ENCODE assay signal across 18 cellular contexts in genomic region chr19:50434525-50434924, GRCh38. TPM values are rescaled to one million over a fixed set of nuclear protein-coding genes. Genes with fewer than 3 reads are reported as not detected.
DNase-seq lines count a peak whose midpoint lies in the region; ATAC-seq, FAIRE-seq and TF ChIP-seq lines count a peak whose summit lies in the region.
"Had no signal": no experiment of that assay in that cellular context is flagged by ENCODE, and none has a peak within 500 bp of the region (broad histone marks: within the 10 kb centered on the region; RNA-seq: fewer than 3 reads in every experiment).

No MANE protein-coding gene starts in this region.

- H4K91ac ChIP-seq in neuronal stem cell (ENCODE audit: low read depth, low read length, poor library complexity) = no peak overlapping the region

- peak overlapping the region; percentile 32; the same call in 1 of the 2 replicates for H3K4me2 ChIP-seq in MM.1S (ENCODE audit: low read depth, low read length)
- H3K4me2 ChIP-seq in neuronal stem cell (ENCODE audit: insufficient read depth, low read length, poor library complexity, severe bottlenecking) = no peak overlapping the region

- H3K4me3 Mint-ChIP-seq in WTC11 = peak overlapping the region; percentile 24; the same call in 1 of the 2 replicates
- H3K4me3 Mint-ChIP-seq: activated CD8-positive, alpha-beta T cell treated with anti-CD3 and anti-CD28 coated beads for 36 hours had no signal

- no peaks in the 10 kb centered on the region for H3K9me3 Mint-ChIP-seq in WTC11
- H3K9me3 Mint-ChIP-seq: activated CD8-positive, alpha-beta T cell treated with anti-CD3 and anti-CD28 coated beads for 36 hours had no signal

- intact Hi-C loops in right lobe of liver (cut with DNase I) = no loop called here

- H3K79me2 ChIP-seq in MM.1S (ENCODE audit: low read length) = no peaks in the 10 kb centered on the region

- no peaks in the 10 kb centered on the region for H3K36me3 Mint-ChIP-seq in WTC11

- ATAC-seq in WTC11 (no peak), right lobe of liver (no peak)
- ATAC-seq: activated CD8-positive, alpha-beta T cell treated with anti-CD3 and anti-CD28 coated beads for 36 hours had no signal

- no peak overlapping the region for H3K27ac ChIP-seq in MM.1S (ENCODE audit: low read length)
- H3K27ac ChIP-seq in neuronal stem cell (replicated peaks; ENCODE audit: low read length) = no peak overlapping the region
- no peak overlapping the region for H3K27ac ChIP-seq in right lobe of liver
- H3K27ac ChIP-seq: HL-60 had no signal

- no CpG with 5 or more reads among the region's 12 CpGs for WGBS in neuronal stem cell (ENCODE audit: extremely low coverage in 2 of 2, insufficient read length in 2 of 2, insufficient replicate concordance in 1 of 2), 2 donors
- WGBS in right lobe of liver (ENCODE audit: insufficient coverage, low coverage, low lambda C conversion rate, missing lambda C conversion rate) = 34% methylated on average over 3 of the region's 12 CpGs

- H4K8ac ChIP-seq in neuronal stem cell (ENCODE audit: low read depth, low read length) = no peak overlapping the region

- H3K9ac ChIP-seq in MM.1S (ENCODE audit: low read length) = no peak overlapping the region
- H3K9ac ChIP-seq in neuronal stem cell (ENCODE audit: low read depth, low read length, poor library complexity) = no peak overlapping the region

- H3K14ac ChIP-seq in neuronal stem cell (ENCODE audit: low read length) = no peak overlapping the region

- H2AK5ac ChIP-seq in neuronal stem cell (ENCODE audit: low read depth, low read length) = peak overlapping the region; percentile 95

- H3K4ac ChIP-seq in neuronal stem cell (ENCODE audit: low read length) = no peak overlapping the region

- H3F3A ChIP-seq in MM.1S (ENCODE audit: insufficient read depth, low read length) = no peaks in the 10 kb centered on the region

- H3K27ac Mint-ChIP-seq in WTC11 = no peak overlapping the region
- H3K27ac Mint-ChIP-seq: activated CD8-positive, alpha-beta T cell treated with anti-CD3 and anti-CD28 coated beads for 36 hours had no signal

- no peaks in the 10 kb centered on the region for H3K9me2 ChIP-seq in MM.1S (replicated peaks; ENCODE audit: insufficient read depth, low read length)

- peak overlapping the region; percentile 57 for H3K18ac ChIP-seq in neuronal stem cell (ENCODE audit: low read length)

- peak overlapping the region; percentile 75 for H2BK15ac ChIP-seq in neuronal stem cell (ENCODE audit: low read length)

- H3K27me3 Mint-ChIP-seq in WTC11 (ENCODE audit: low read depth) = peaks cover 31% of the 10 kb centered on the region

- no peaks in the 10 kb centered on the region for H4K20me1 ChIP-seq in MM.1S (ENCODE audit: insufficient read depth, low read length)

- H2AFZ ChIP-seq in MM.1S (ENCODE audit: low read length) = no peak overlapping the region
- H2AFZ ChIP-seq in neuronal stem cell (ENCODE audit: low read length) = no peak overlapping the region

- CTCF ChIA-PET in WTC11 (lab: Charles Lee) = no interaction called here

- DNase-seq in ELF-1 (ENCODE audit: low read depth, low spot score) (peak; percentile 45), MM.1S (no peak), WTC11 (ENCODE audit: low spot score) (no peak), neuronal stem cell (ENCODE audit: low spot score) (no peak), urothelium cell line (ENCODE audit: low spot score) (no peak), right lobe of liver (no peak), GM03348 (ENCODE audit: low spot score) (no peak)
- no peak for DNase-seq in activated CD4-positive, alpha-beta T cell treated with anti-CD3 and anti-CD28 coated beads for 4 hours
- DNase-seq: activated CD8-positive, alpha-beta T cell treated with anti-CD3 and anti-CD28 coated beads for 36 hours; amygdala; DMS79 treated with DMSO at 0.1 percent for 48 hours; Kasumi-1; mammary epithelial cell; NCI-H1930 had no signal

- POLR2A ChIA-PET in WTC11 (lab: Charles Lee) = no interaction called here

- H3K27me3 ChIP-seq in MM.1S (replicated peaks; ENCODE audit: insufficient read depth, low read length) (peaks cover 65% of the 10 kb centered on the region), neuronal stem cell (ENCODE audit: control insufficient read depth in 3 of 3, insufficient read depth in 3 of 3, low read depth in 1 of 3, low read length in 3 of 3) (peaks cover 0 to 44% (median 11%) of the 10 kb centered on the region in 3 experiments), right lobe of liver (no peaks in the 10 kb centered on the region)

- peaks cover 25% of the 10 kb centered on the region for H3K4me1 Mint-ChIP-seq in WTC11

- no peaks in the 10 kb centered on the region for H3K36me3 ChIP-seq in MM.1S (replicated peaks; ENCODE audit: insufficient read depth, low read length)
- no peaks in the 10 kb centered on the region for H3K36me3 ChIP-seq in neuronal stem cell (replicated peaks in 1 of 2; ENCODE audit: control insufficient read depth in 2 of 2, insufficient read depth in 2 of 2, low read length in 2 of 2)
- H3K36me3 ChIP-seq in right lobe of liver = no peaks in the 10 kb centered on the region

- TF ChIP-seq POLR2A in right lobe of liver (IDR thresholded peaks at IDR 0.05) = no peak

- H2BK120ac ChIP-seq in neuronal stem cell (ENCODE audit: low read depth, low read length) = no peak overlapping the region

- peaks cover 16% of the 10 kb centered on the region for H3K4me1 ChIP-seq in MM.1S (ENCODE audit: low read length)
- H3K4me1 ChIP-seq in neuronal stem cell (ENCODE audit: control insufficient read depth in 2 of 2, insufficient read depth in 1 of 2, low read depth in 1 of 2, low read length in 2 of 2) = peaks cover 13 to 19% of the 10 kb centered on the region in 2 donors
- peaks cover 0 to 11% (median 2%) of the 10 kb centered on the region in 4 donors for H3K4me1 ChIP-seq in right lobe of liver

- H2BK12ac ChIP-seq in neuronal stem cell (ENCODE audit: low read length) = peak overlapping the region; percentile 84

- H3K79me1 ChIP-seq in neuronal stem cell (ENCODE audit: low read depth, low read length) = no peaks in the 10 kb centered on the region

- H3K23ac ChIP-seq in neuronal stem cell (ENCODE audit: low read depth, low read length, poor library complexity) = no peak overlapping the region

- H3K4me3 ChIP-seq in MM.1S (ENCODE audit: low read length) (no peak overlapping the region), neuronal stem cell (ENCODE audit: low read length in 2 of 2) (no peak overlapping the region), right lobe of liver (no peak overlapping the region)

- H2BK5ac ChIP-seq in neuronal stem cell (ENCODE audit: low read length) = no peak overlapping the region

- TF ChIP-seq CTCF in MM.1S (IDR thresholded peaks at IDR 0.05; ENCODE audit: low read length) (no peak), WTC11 (IDR thresholded peaks at IDR 0.05) (no peak), right lobe of liver (IDR thresholded peaks at IDR 0.05) (no peak)

- no peaks in the 10 kb centered on the region for H3K9me3 ChIP-seq in MM.1S (replicated peaks; ENCODE audit: insufficient read depth, low read length)
- no peaks in the 10 kb centered on the region for H3K9me3 ChIP-seq in neuronal stem cell (replicated peaks in 1 of 2; ENCODE audit: control insufficient read depth in 2 of 2, insufficient read depth in 1 of 2, low read depth in 1 of 2, low read length in 2 of 2)
- H3K9me3 ChIP-seq in right lobe of liver = no peaks in the 10 kb centered on the region

- FAIRE-seq in urothelium cell line (lab: Jason Lieb, UNC) = no peak
- FAIRE-seq: GM12892 had no signal

RNA-seq across cellular contexts. Expression of gene MYBPC2, which starts 1.8 kb away (rescaled TPM):
- total RNA-seq in WTC11 (2021) (2.6 to 5.4 TPM (median 5.0 TPM) in 3 replicates), right lobe of liver (under 1 TPM in 3 of 6 experiments, not detected in 3; 0.12 to 0.56 (median 0.30) TPM)
- polyA plus RNA-seq in neuronal stem cell (2013, experiment 1 of 2) = 1.0 TPM
- 1.2 TPM for polyA plus RNA-seq in neuronal stem cell (2013, experiment 2 of 2)
- total RNA-seq: chondrocyte, mammary epithelial cell, osteocyte had no signal
- polyA plus RNA-seq: mammary epithelial cell had no signal

RNA-seq across cellular contexts. Expression of gene SPIB, which starts 15.8 kb away (rescaled TPM):
- total RNA-seq in WTC11 (2021) (3.1 to 4.7 TPM (median 3.7 TPM) in 3 replicates), right lobe of liver (under 1 TPM in 1 of 6 experiments, not detected in 5; 0.51 TPM)
- polyA plus RNA-seq in neuronal stem cell (2013, experiment 1 of 2) = 0.08 TPM
- polyA plus RNA-seq in neuronal stem cell (2013, experiment 2 of 2) = 0.17 TPM
- total RNA-seq: chondrocyte, mammary epithelial cell, osteocyte had no signal

RNA-seq across cellular contexts. Expression of gene EMC10, which starts 41.8 kb away (rescaled TPM):
- total RNA-seq in WTC11 (2021) = 114 to 120 TPM (median 114 TPM) in 3 replicates
- 57.0 TPM for polyA plus RNA-seq in neuronal stem cell (2013, experiment 1 of 2)
- 55.4 TPM for polyA plus RNA-seq in neuronal stem cell (2013, experiment 2 of 2)
- 10 to 100 TPM; 48.6 to 82.8 (median 74.2) TPM for total RNA-seq in right lobe of liver

RNA-seq across cellular contexts. Expression of gene GARIN5A, which starts 42.1 kb away (rescaled TPM):
- 8.2 to 17.1 TPM (median 15.3 TPM) in 3 replicates for total RNA-seq in WTC11 (2021)
- polyA plus RNA-seq in neuronal stem cell (2013, experiment 1 of 2) = 9.4 TPM
- polyA plus RNA-seq in neuronal stem cell (2013, experiment 2 of 2) = 8.0 TPM
- 1 to 10 TPM in 5 of 6 experiments, under 1 TPM in 1; 0.68 to 2.3 (median 1.5) TPM for total RNA-seq in right lobe of liver

RNA-seq across cellular contexts. Expression of gene POLD1, which starts 50.4 kb away (rescaled TPM):
- total RNA-seq in WTC11 (2021) = 163 to 179 TPM (median 178 TPM) in 3 replicates
- 60.2 TPM for polyA plus RNA-seq in neuronal stem cell (2013, experiment 1 of 2)
- polyA plus RNA-seq in neuronal stem cell (2013, experiment 2 of 2) = 61.7 TPM
- total RNA-seq in right lobe of liver = 10 to 100 TPM in 2 of 6 experiments, 1 to 10 TPM in 4; 6.2 to 13.1 (median 9.2) TPM
